18 cellular contexts compared by ENCODE assay signal in genomic region chr9:78054180-78054579, GRCh38. TPM values are rescaled to one million over a fixed set of nuclear protein-coding genes. Genes with fewer than 3 reads are reported as not detected.
A peak's percentile ranks its signal among the peaks of the same experiment; 100 is the strongest.
DNase-seq lines count a peak whose midpoint lies in the region; ATAC-seq, FAIRE-seq and TF ChIP-seq lines count a peak whose summit lies in the region.
"Had no signal": no experiment of that assay in that cellular context is flagged by ENCODE, and none has a peak within 500 bp of the region (broad histone marks: within the 10 kb centered on the region; RNA-seq: fewer than 3 reads in every experiment).

No MANE protein-coding gene starts in this region.

- FAIRE-seq in HepG2 (lab: Jason Lieb, UNC), result no peak
- FAIRE-seq: islet of Langerhans had no signal

- peaks cover 3% of the 10 kb centered on the region for H3K36me3 Mint-ChIP-seq in activated CD8-positive, alpha-beta T cell treated with anti-CD3 and anti-CD28 coated beads for 36 hours (ENCODE audit: low read depth)
- H3K36me3 Mint-ChIP-seq: IgD-negative memory B cell, mesothelial cell of epicardium had no signal

- H3K4me3 Mint-ChIP-seq in activated CD8-positive, alpha-beta T cell treated with anti-CD3 and anti-CD28 coated beads for 36 hours, result no peak overlapping the region
- H3K4me3 Mint-ChIP-seq: mesothelial cell of epicardium had no signal

- no peak for TF ChIP-seq CTCF in HepG2 (CRISPR knock-in tag; IDR thresholded peaks at IDR 0.05)
- no peak for TF ChIP-seq CTCF in right lobe of liver (IDR thresholded peaks at IDR 0.05)
- TF ChIP-seq CTCF in activated CD8-positive, alpha-beta T cell treated with anti-CD3 and anti-CD28 coated beads for 36 hours (IDR thresholded peaks at IDR 0.05), result no peak

- no peaks in the 10 kb centered on the region; a peak in 1 of 5 replicates for H3K27me3 ChIP-seq in HepG2 (ENCODE audit: control insufficient read depth in 1 of 2, insufficient read depth in 2 of 2, low read length in 2 of 2)
- H3K27me3 ChIP-seq in right lobe of liver, result no peaks in the 10 kb centered on the region
- H3K27me3 ChIP-seq in effector memory CD4-positive, alpha-beta T cell (replicated peaks; ENCODE audit: control insufficient read depth, insufficient read depth, low read length, poor library complexity, severe bottlenecking), result no peaks in the 10 kb centered on the region
- H3K27me3 ChIP-seq: brain microvascular endothelial cell, gastrocnemius medialis had no signal

- no peaks in the 10 kb centered on the region for H3K79me2 ChIP-seq in HepG2 (ENCODE audit: insufficient read depth, low read length)

- H3K4me3 ChIP-seq in HepG2 (replicated peaks in 1 of 3; ENCODE audit: insufficient read depth in 1 of 3, low read depth in 2 of 3, low read length in 3 of 3) (peak overlapping the region in 2 of 3 experiments; percentile 42 to 57; a peak in 4 of 6 replicates), right lobe of liver (no peak overlapping the region)
- H3K4me3 ChIP-seq in effector memory CD4-positive, alpha-beta T cell (ENCODE audit: insufficient read depth, low read depth, low read length, poor library complexity, severe bottlenecking), result peak overlapping the region; percentile 4
- H3K4me3 ChIP-seq: gastrocnemius medialis had no signal

- 22% methylated on average over 3 of the region's 5 CpGs for WGBS in HepG2 (ENCODE audit: low lambda C conversion rate)
- 64% methylated on average over 3 of the region's 5 CpGs for WGBS in right lobe of liver (ENCODE audit: insufficient coverage, low coverage, low lambda C conversion rate, missing lambda C conversion rate)

- peaks cover 14% of the 10 kb centered on the region for H3K4me1 Mint-ChIP-seq in activated CD8-positive, alpha-beta T cell treated with anti-CD3 and anti-CD28 coated beads for 36 hours (ENCODE audit: low read depth)
- H3K4me1 Mint-ChIP-seq: mesothelial cell of epicardium had no signal

- no peaks in the 10 kb centered on the region for H3K27me3 Mint-ChIP-seq in activated CD8-positive, alpha-beta T cell treated with anti-CD3 and anti-CD28 coated beads for 36 hours

- no peak for ATAC-seq in HepG2
- no peak for ATAC-seq in right lobe of liver
- ATAC-seq in activated CD8-positive, alpha-beta T cell treated with anti-CD3 and anti-CD28 coated beads for 36 hours, result peak; percentile 67
- ATAC-seq in stimulated activated naive CD8-positive, alpha-beta T cell treated with anti-CD3 and anti-CD28 coated beads, Interleukin-15, Interleukin-2, amounts not matched to agents 100 U/mL and 50 U/mL, for 24 hours, result peak; percentile 61
- ATAC-seq in GM21723 (IDR thresholded peaks at IDR 0.05; ENCODE audit: unreplicated experiment), result no peak
- ATAC-seq: gastrocnemius medialis had no signal

- intact Hi-C loops in HepG2 (cut with micrococcal nuclease; ENCODE audit: unreplicated experiment), result no loop called here
- intact Hi-C loops in right lobe of liver (cut with DNase I), result no loop called here
- intact Hi-C loops in activated CD8-positive, alpha-beta T cell treated with anti-CD3 and anti-CD28 coated beads for 36 hours (cut with micrococcal nuclease), result no loop called here
- intact Hi-C loops in posterior cingulate gyrus (cut with DNase I), result no loop called here

- H3K27ac ChIP-seq in HepG2 (ENCODE audit: extremely low read length, insufficient read depth, low read length) (no peak overlapping the region), right lobe of liver (no peak overlapping the region)
- H3K27ac ChIP-seq in effector memory CD4-positive, alpha-beta T cell (ENCODE audit: insufficient read depth, low read length, poor library complexity, severe bottlenecking), result no peak overlapping the region
- H3K27ac ChIP-seq: brain microvascular endothelial cell, gastrocnemius medialis had no signal

- TF ChIP-seq EP300 in HepG2 (IDR thresholded peaks at IDR 0.05; ENCODE audit: low read depth in 2 of 2, low read length in 2 of 2), result no peak
- TF ChIP-seq EP300 in HepG2 (CRISPR knock-in tag; IDR thresholded peaks at IDR 0.05; ENCODE audit: borderline replicate concordance), result no peak

- H4K20me1 ChIP-seq in HepG2 (ENCODE audit: insufficient read depth, low read length), result no peaks in the 10 kb centered on the region

- H3K36me3 ChIP-seq in HepG2 (replicated peaks in 1 of 2; ENCODE audit: control insufficient read depth in 1 of 2, insufficient read depth in 2 of 2, low read length in 2 of 2) (no peaks in the 10 kb centered on the region), right lobe of liver (no peaks in the 10 kb centered on the region)
- H3K36me3 ChIP-seq in effector memory CD4-positive, alpha-beta T cell (ENCODE audit: control insufficient read depth, insufficient read depth, low read length), result no peaks in the 10 kb centered on the region
- H3K36me3 ChIP-seq: brain microvascular endothelial cell, gastrocnemius medialis had no signal

- POLR2A ChIA-PET in HepG2 (lab: Yijun Ruan, JAX), result no interaction called here
- POLR2A ChIA-PET in activated CD8-positive, alpha-beta T cell treated with anti-CD3 and anti-CD28 coated beads for 36 hours (lab: Charles Lee), result no interaction called here

- DNase-seq in HepG2 (ENCODE audit: low spot score) (no peak), right lobe of liver (no peak), posterior cingulate gyrus (no peak), NCI-H82 (lab: John Stamatoyannopoulos, UW) (no peak)
- peak; percentile 53 for DNase-seq in activated CD8-positive, alpha-beta T cell treated with anti-CD3 and anti-CD28 coated beads for 36 hours
- peak; percentile 11 to 27 (median 23) for DNase-seq in effector memory CD4-positive, alpha-beta T cell
- peak; percentile 31 for DNase-seq in stimulated activated naive CD8-positive, alpha-beta T cell treated with anti-CD3 and anti-CD28 coated beads, Interleukin-15, Interleukin-2, amounts not matched to agents 100 U/mL and 50 U/mL, for 24 hours
- DNase-seq: brain microvascular endothelial cell, DMS 273 treated with DMSO at 0.1 percent for 48 hours, gastrocnemius medialis, GOT3, NCI-H187, NCI-H69, RPMI8226 had no signal

- H3K27ac Mint-ChIP-seq in activated CD8-positive, alpha-beta T cell treated with anti-CD3 and anti-CD28 coated beads for 36 hours, result no peak overlapping the region
- H3K27ac Mint-ChIP-seq: IgD-negative memory B cell, mesothelial cell of epicardium had no signal

- TF ChIP-seq POLR2A in HepG2 (IDR thresholded peaks at IDR 0.05; ENCODE audit: insufficient read depth in 1 of 2, low read depth in 2 of 2, low read length in 2 of 2) (no peak), right lobe of liver (IDR thresholded peaks at IDR 0.05) (no peak)

- no peak for TF ChIP-seq RAD21 in HepG2 (CRISPR knock-in tag; IDR thresholded peaks at IDR 0.05)

- CTCF ChIA-PET in HepG2 (lab: Yijun Ruan, JAX; ENCODE audit: low intra/inter-chr PET ratio, low total read pairs), result no interaction called here
- CTCF ChIA-PET in activated CD8-positive, alpha-beta T cell treated with anti-CD3 and anti-CD28 coated beads for 36 hours (lab: Charles Lee), result interaction anchor here (0.9 to 3.2 kb wide), 3 partner anchors 13 to 621 kb away, joined by 4 to 28 read pairs (median 5); no protein-coding TSS in a partner anchor

- H3K9ac ChIP-seq in HepG2 (ENCODE audit: insufficient read depth, low read depth, low read length), result no peak overlapping the region

- H2AFZ ChIP-seq in HepG2 (ENCODE audit: low read length), result no peak overlapping the region

- H3K4me1 ChIP-seq in HepG2 (ENCODE audit: insufficient read depth, low read length), result no peaks in the 10 kb centered on the region
- H3K4me1 ChIP-seq in right lobe of liver, result no peaks in the 10 kb centered on the region
- H3K4me1 ChIP-seq in effector memory CD4-positive, alpha-beta T cell (ENCODE audit: control insufficient read depth, insufficient read depth, low read length, poor library complexity, severe bottlenecking), result peaks cover 13% of the 10 kb centered on the region
- H3K4me1 ChIP-seq: gastrocnemius medialis had no signal

- H3K9me3 Mint-ChIP-seq in activated CD8-positive, alpha-beta T cell treated with anti-CD3 and anti-CD28 coated beads for 36 hours, result peaks cover 9% of the 10 kb centered on the region

- BruUV-seq in HepG2 (replicated peaks; lab: Mats Ljungman, UMichigan), result no TSS peak

- H3K9me3 ChIP-seq in HepG2 (ENCODE audit: low read length) (no peaks in the 10 kb centered on the region), right lobe of liver (no peaks in the 10 kb centered on the region)
- no peaks in the 10 kb centered on the region for H3K9me3 ChIP-seq in effector memory CD4-positive, alpha-beta T cell (ENCODE audit: control insufficient read depth, low read length)
- H3K9me3 ChIP-seq: gastrocnemius medialis had no signal

- peak overlapping the region; percentile 63 for H3K4me2 ChIP-seq in HepG2 (ENCODE audit: low read depth, low read length)

- in situ Hi-C loops in HepG2 (cut with HindIII; ENCODE audit: extremely low pct_ligation_motif_present, low pct_unique_long_range_greater_than_20kb), result no loop called here

TF ChIP-seq in HepG2, 621 proteins besides CTCF, POLR2A, EP300 and RAD21 (continues in another document):
- TF ChIP-seq ZBTB7A (CRISPR knock-in tag; IDR thresholded peaks at IDR 0.05), result no peak

RNA-seq across cellular contexts. Expression of gene GNAQ, which starts 22.6 kb away (rescaled TPM):
- 17.7 and 21.1 TPM in 2 replicates for total RNA-seq in HepG2 (2016; rRNA removed; fragmentation: Illumina TruSeq; extraction: Trizol)
- total RNA-seq in HepG2 (2016; cell fraction: cytosol; rRNA removed; fragmentation: Illumina TruSeq; extraction: Trizol; ENCODE audit: low read depth), result 3.9 TPM in 2 replicates
- 16.0 and 22.9 TPM in 2 replicates for total RNA-seq in HepG2 (2016; cell fraction: insoluble cytoplasmic fraction; rRNA removed; fragmentation: Illumina TruSeq; extraction: Trizol)
- 9.6 and 12.7 TPM in 2 replicates for total RNA-seq in HepG2 (2016; cell fraction: membrane; rRNA removed; fragmentation: Illumina TruSeq; extraction: Trizol)
- total RNA-seq in HepG2 (2016; cell fraction: nucleus; rRNA removed; fragmentation: Illumina TruSeq; extraction: Trizol), result 15.9 and 16.4 TPM in 2 replicates
- polyA plus RNA-seq in HepG2 (2011; rRNA removed), result 12.1 and 16.5 TPM in 2 replicates
- 6.6 and 12.2 TPM in 2 replicates for polyA plus RNA-seq in HepG2 (2011; cell fraction: cytosol; rRNA removed)
- 11.5 and 15.2 TPM in 2 replicates for polyA plus RNA-seq in HepG2 (2011; cell fraction: nucleus; rRNA removed)
- polyA plus RNA-seq in HepG2 (2012), result 13.3 and 16.7 TPM in 2 replicates
- 0.83 and 1.0 TPM in 2 replicates for polyA plus RNA-seq in HepG2 (2016; cell fraction: cytosol; fragmentation: Illumina TruSeq; extraction: Trizol; ENCODE audit: low read depth)
- 19.8 and 20.8 TPM in 2 replicates for polyA plus RNA-seq in HepG2 (2016; cell fraction: insoluble cytoplasmic fraction; fragmentation: Illumina TruSeq; extraction: Trizol; ENCODE audit: low read depth)
- polyA plus RNA-seq in HepG2 (2016; cell fraction: membrane; fragmentation: Illumina TruSeq; extraction: Trizol; ENCODE audit: low read depth), result 6.1 and 6.3 TPM in 2 replicates
- polyA plus RNA-seq in HepG2 (2016; cell fraction: nucleus; fragmentation: Illumina TruSeq; extraction: Trizol; ENCODE audit: insufficient read depth, low read depth), result 13.6 and 15.9 TPM in 2 replicates
- polyA minus RNA-seq in HepG2 (2011; rRNA and poly(A)+ RNA removed; ENCODE audit: low replicate concordance), result 9.6 and 14.4 TPM in 2 replicates
- polyA minus RNA-seq in HepG2 (2011; cell fraction: cytosol; rRNA and poly(A)+ RNA removed), result 18.0 and 30.7 TPM in 2 replicates
- polyA minus RNA-seq in HepG2 (2011; cell fraction: nucleus; rRNA and poly(A)+ RNA removed), result 19.4 and 24.0 TPM in 2 replicates
- 10 to 100 TPM; 15.8 to 28.7 (median 21.6) TPM for total RNA-seq in right lobe of liver
- 10 to 100 TPM; 17.8 to 18.1 TPM for total RNA-seq in activated CD8-positive, alpha-beta T cell treated with anti-CD3 and anti-CD28 coated beads for 36 hours

Comparison
In these comparisons a context has a peak if more than half of its experiments do, and no peak if none do; other contexts are left out.
1. H3K4me3 ChIP-seq: peak in HepG2 (2 of 3) and effector memory CD4-positive, alpha-beta T cell (single experiment); none in right lobe of liver (0 of 3).
2. ATAC-seq: peak in activated CD8-positive, alpha-beta T cell treated with anti-CD3 and anti-CD28 coated beads for 36 hours (single experiment) and stimulated activated naive CD8-positive, alpha-beta T cell treated with anti-CD3 and anti-CD28 coated beads, Interleukin-15, Interleukin-2, amounts not matched to agents 100 U/mL and 50 U/mL, for 24 hours (single experiment); none in HepG2 (single experiment), right lobe of liver (0 of 4) and GM21723 (single experiment).
3. DNase-seq: peak in activated CD8-positive, alpha-beta T cell treated with anti-CD3 and anti-CD28 coated beads for 36 hours (single experiment), effector memory CD4-positive, alpha-beta T cell (3 of 3) and stimulated activated naive CD8-positive, alpha-beta T cell treated with anti-CD3 and anti-CD28 coated beads, Interleukin-15, Interleukin-2, amounts not matched to agents 100 U/mL and 50 U/mL, for 24 hours (single experiment); none in HepG2 (single experiment), right lobe of liver (0 of 3), posterior cingulate gyrus (0 of 10) and NCI-H82 (single experiment).